In the genomic region with DNA sequence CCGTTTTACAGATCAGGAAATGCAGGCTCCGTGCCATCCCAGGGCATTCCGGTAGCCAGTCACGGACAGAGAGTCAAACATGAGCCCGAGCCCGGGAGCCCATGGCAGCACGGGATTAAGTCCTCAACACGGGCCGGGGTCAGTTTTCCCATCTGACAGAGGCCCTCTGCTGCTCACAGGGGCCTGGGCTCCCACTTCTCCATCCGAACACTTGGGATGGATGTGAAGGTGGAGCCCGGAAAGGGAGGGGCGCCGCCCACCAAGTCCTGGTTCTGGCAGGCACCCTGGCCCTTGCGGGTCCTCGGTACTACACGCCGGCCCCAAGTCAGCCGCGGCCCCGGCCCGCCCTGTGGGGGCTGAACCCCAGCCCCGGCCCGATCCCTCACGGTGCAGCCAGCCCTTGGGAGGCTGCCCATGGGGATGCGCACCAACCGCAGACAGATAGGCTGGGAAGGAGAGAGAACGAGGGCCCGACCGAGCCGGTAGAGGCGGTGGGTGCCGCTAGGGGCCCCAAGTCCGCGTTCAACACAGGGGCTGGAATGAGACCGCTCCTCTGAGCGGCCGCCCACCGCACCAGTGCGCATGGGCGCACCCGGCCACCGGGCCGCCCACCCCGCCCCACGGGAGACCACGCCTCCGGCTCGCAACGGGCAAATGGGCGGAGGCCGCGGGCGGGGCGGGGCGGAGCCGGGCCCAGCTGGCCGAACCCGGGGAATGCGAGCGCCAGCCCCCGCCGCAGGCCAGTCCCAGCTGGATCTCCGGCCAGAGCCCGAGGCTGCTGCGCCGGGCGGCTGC, we compare ENCODE assay signal across 8 cellular contexts. TPM values are rescaled to one million over a fixed set of nuclear protein-coding genes. Genes with fewer than 3 reads are reported as not detected.
A peak's percentile ranks its signal among the peaks of the same experiment; 100 is the strongest.
DNase-seq lines count a peak whose midpoint lies in the region; ATAC-seq and TF ChIP-seq lines count a peak whose summit lies in the region.

A gene (plus strand): TSS at position 743 of the 795 bp plus-strand sequence. CDS start 17,916 bp downstream, outside the sequence.

- H3K4me3 ChIP-seq in adipocyte (ENCODE audit: low read length) (peak within 1 kb of the TSS; percentile 84), heart right ventricle (peak within 1 kb of the TSS; percentile 44 to 90 (median 68)), upper lobe of left lung (peak within 1 kb of the TSS; percentile 64 to 83 (median 74))

- H3K9ac ChIP-seq in adipocyte (ENCODE audit: low read length): peak within 1 kb of the TSS; percentile 95

- no peaks in the 10 kb centered on the region for H3K27me3 ChIP-seq in adipocyte (replicated peaks; ENCODE audit: control insufficient read depth, insufficient read depth, low read length)
- no peaks in the 10 kb centered on the region for H3K27me3 ChIP-seq in heart right ventricle
- H3K27me3 ChIP-seq in upper lobe of left lung: no peaks in the 10 kb centered on the region

- DNase-seq in NCI-H1048 (lab: John Stamatoyannopoulos, UW): peak; percentile 77
- peak; percentile 78 to 88 for DNase-seq in SW 1271 (lab: John Stamatoyannopoulos, UW)
- peak; percentile 97 for DNase-seq in adipocyte (ENCODE audit: low read depth)
- DNase-seq in heart right ventricle: peak; percentile 92 to 95
- DNase-seq in posterior vena cava (ENCODE audit: low spot score): peak; percentile 98
- peak; percentile 92 to 99 for DNase-seq in upper lobe of left lung

- peak; percentile 37; the same call in 2 of the 3 replicates for TF ChIP-seq CTCF in GM12872 (IDR thresholded peaks at IDR 0.05; ENCODE audit: insufficient read depth, low read depth, low read length)
- TF ChIP-seq CTCF in heart right ventricle (IDR thresholded peaks at IDR 0.05): peak in 7 of 9 donors; percentile 7 to 49 (median 31)
- TF ChIP-seq CTCF in upper lobe of left lung (IDR thresholded peaks at IDR 0.05): peak in 4 of 6 experiments; percentile 28 to 80 (median 76)

- ATAC-seq in HG02588 (IDR thresholded peaks at IDR 0.05; ENCODE audit: unreplicated experiment): peak; percentile 93
- peak; percentile 97 to 98 (median 97) for ATAC-seq in heart right ventricle
- peak; percentile 95 to 98 for ATAC-seq in upper lobe of left lung (ENCODE audit: low FRiP score in 2 of 2)

- peak in 3 of 4 donors; percentile 30 to 83 (median 77) for TF ChIP-seq POLR2A in upper lobe of left lung (IDR thresholded peaks at IDR 0.05)

- TF ChIP-seq EP300 in upper lobe of left lung (IDR thresholded peaks at IDR 0.05): no peak

- peak within 1 kb of the TSS; percentile 24 to 93 (median 88) for H3K27ac ChIP-seq in heart right ventricle
- peak within 1 kb of the TSS; percentile 69 to 91 (median 90) for H3K27ac ChIP-seq in upper lobe of left lung

- H3K36me3 ChIP-seq in adipocyte (ENCODE audit: control insufficient read depth, insufficient read depth, low read length, severe bottlenecking) (no peaks in the 10 kb centered on the region), heart right ventricle (no peaks in the 10 kb centered on the region), upper lobe of left lung (no peaks in the 10 kb centered on the region)

- H3K9me3 ChIP-seq in adipocyte (ENCODE audit: control insufficient read depth, low read length): no peaks in the 10 kb centered on the region
- peaks cover 0 to 6% (median 0%) of the 10 kb centered on the region in 11 donors for H3K9me3 ChIP-seq in heart right ventricle
- no peaks in the 10 kb centered on the region for H3K9me3 ChIP-seq in upper lobe of left lung

- H3K4me1 ChIP-seq in adipocyte (ENCODE audit: control insufficient read depth, insufficient read depth, low read length) (peaks cover 29% of the 10 kb centered on the region), heart right ventricle (peaks cover 0 to 20% (median 10%) of the 10 kb centered on the region in 9 donors), upper lobe of left lung (peaks cover 11 to 24% (median 13%) of the 10 kb centered on the region in 4 donors)

- 0 to 1% methylated on average over 58 to 67 of the region's 67 CpGs for WGBS in heart right ventricle, 2 donors
- 0 to 3% methylated on average over 3 to 31 of the region's 67 CpGs for WGBS in upper lobe of left lung, 2 donors

- intact Hi-C loops in heart right ventricle (cut with DNase I) (loop anchor here in 1 of 10 donors (1.0 kb wide), 1 partner anchor 25 kb away; no protein-coding TSS in a partner anchor), posterior vena cava (cut with DNase I) (no loop called here)

RNA-seq across cellular contexts. Expression of the gene that starts here (rescaled TPM):
- total RNA-seq in heart right ventricle (1 to 10 TPM; 1.8 to 3.6 (median 2.7) TPM), posterior vena cava (10 to 100 TPM; 14.4 to 23.4 TPM), upper lobe of left lung (1 to 10 TPM; 2.6 to 8.4 (median 4.4) TPM)
- 1 to 10 TPM; 2.0 to 2.5 TPM for polyA plus RNA-seq in heart right ventricle

Comparison
In these comparisons a context has a peak if more than half of its experiments do, and no peak if none do; other contexts are left out.
1. Peak in every context shown above with its lines: DNase-seq, ATAC-seq, H3K4me3 ChIP-seq and H3K27ac ChIP-seq.